In the genomic region with DNA sequence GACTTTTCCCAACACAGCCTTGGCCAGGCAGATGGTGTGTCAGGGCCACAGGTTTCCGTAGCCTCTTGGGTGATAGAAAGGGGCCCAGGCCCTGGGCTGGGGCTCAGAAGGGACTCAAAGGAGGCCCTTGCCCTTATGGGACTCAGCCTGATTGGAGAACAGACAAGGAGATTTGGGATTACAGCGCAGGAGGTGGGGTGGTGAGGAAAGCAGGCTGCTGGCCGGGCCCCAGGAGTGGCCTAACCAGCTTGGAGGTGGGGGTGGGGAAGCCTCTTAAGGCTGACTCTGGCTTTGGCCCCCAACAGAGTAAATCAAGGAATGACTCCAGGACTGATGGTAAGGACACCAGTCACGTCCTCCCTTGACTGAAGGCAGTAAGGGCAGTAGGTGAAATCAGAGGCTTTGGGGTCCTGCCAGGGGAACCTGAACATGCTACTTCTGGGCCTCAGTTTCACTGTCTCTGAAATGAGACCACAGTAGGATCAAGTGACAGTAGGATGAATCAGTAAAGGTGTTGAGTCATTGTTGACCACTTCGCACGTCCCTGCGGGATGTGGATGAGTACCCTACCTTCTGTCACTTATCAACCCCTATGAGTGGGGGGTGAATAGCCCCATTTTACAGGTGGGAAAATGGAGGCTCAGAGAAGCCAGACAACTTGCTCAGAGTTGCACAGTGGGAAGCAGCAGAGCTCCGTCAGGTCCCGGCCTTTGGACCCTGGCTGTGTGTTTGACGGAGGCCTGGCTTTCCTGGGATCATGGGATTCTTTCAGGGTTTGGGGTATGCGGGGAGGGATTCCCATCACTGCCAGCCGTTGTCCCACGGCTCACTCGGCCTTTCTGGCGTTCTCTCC, we compare ENCODE assay signal across 14 cellular contexts. TPM values are rescaled to one million over a fixed set of nuclear protein-coding genes. Genes with fewer than 3 reads are reported as not detected.
DNase-seq lines count a peak whose midpoint lies in the region; ATAC-seq and TF ChIP-seq lines count a peak whose summit lies in the region.
"Had no signal": no experiment of that assay in that cellular context is flagged by ENCODE, and none has a peak within 500 bp of the region (broad histone marks: within the 10 kb centered on the region; RNA-seq: fewer than 3 reads in every experiment).

No MANE protein-coding gene starts in this region.

- H3K9me3 ChIP-seq in gastroesophageal sphincter (no peaks in the 10 kb centered on the region), suprapubic skin (no peaks in the 10 kb centered on the region), upper lobe of right lung (no peaks in the 10 kb centered on the region)

- peaks cover 0 to 8% of the 10 kb centered on the region in 2 donors for H3K36me3 ChIP-seq in gastroesophageal sphincter
- H3K36me3 ChIP-seq in suprapubic skin = no peaks in the 10 kb centered on the region
- H3K36me3 ChIP-seq in upper lobe of right lung = peaks cover 4% of the 10 kb centered on the region

- no peak overlapping the region for H3K4me3 Mint-ChIP-seq in WTC11
- H3K4me3 Mint-ChIP-seq: activated CD4-positive, alpha-beta T cell treated with anti-CD3 and anti-CD28 coated beads for 36 hours had no signal

- DNase-seq in DMS 273 (lab: John Stamatoyannopoulos, UW; ENCODE audit: unreplicated experiment) (peak; percentile 29), DMS 273 treated with DMSO at 0.1 percent for 48 hours (lab: John Stamatoyannopoulos, UW) (no peak), WTC11 (ENCODE audit: low spot score) (no peak), suprapubic skin (ENCODE audit: low spot score in 2 of 2) (no peak), pons (ENCODE audit: low spot score) (no peak), cortex of kidney (lab: John Stamatoyannopoulos, UW) (no peak), upper lobe of right lung (no peak)
- DNase-seq: activated CD4-positive, alpha-beta T cell treated with anti-CD3 and anti-CD28 coated beads for 36 hours; NCI-H1048; NCI-H510A; stimulated activated CD4-positive, alpha-beta T cell treated with anti-CD3 and anti-CD28 coated beads, Interleukin-4, amount 100 ng/mL, for 4 hours had no signal

- peaks cover 5% of the 10 kb centered on the region; the same call in 1 of the 2 replicates for H3K36me3 Mint-ChIP-seq in WTC11

- no peak overlapping the region; the same call in 1 of the 2 replicates for H3K27ac Mint-ChIP-seq in WTC11
- H3K27ac Mint-ChIP-seq: activated CD4-positive, alpha-beta T cell treated with anti-CD3 and anti-CD28 coated beads for 36 hours; activated T-helper 2 cell treated with anti-CD3 and anti-CD28 coated beads, Interferon-gamma antibody, Interleukin-2, Interleukin-4, amounts not matched to agents 10 μg/mL and 5 μg/mL and 100 μg/mL, durations not matched to agents 14 hours and 24 hours and 36 hours had no signal

- no peaks in the 10 kb centered on the region for H3K27me3 ChIP-seq in gastroesophageal sphincter
- no peaks in the 10 kb centered on the region for H3K27me3 ChIP-seq in suprapubic skin
- no peaks in the 10 kb centered on the region for H3K27me3 ChIP-seq in upper lobe of right lung

- H3K27me3 Mint-ChIP-seq in WTC11 (ENCODE audit: low read depth) = peaks cover 5% of the 10 kb centered on the region

- H3K4me3 ChIP-seq in gastroesophageal sphincter (peak overlapping the region in 1 of 2 donors; percentile 59), suprapubic skin (peak overlapping the region; percentile 48), upper lobe of right lung (no peak overlapping the region)

- TF ChIP-seq CTCF in WTC11 (IDR thresholded peaks at IDR 0.05) (no peak), gastroesophageal sphincter (IDR thresholded peaks at IDR 0.05) (no peak), suprapubic skin (IDR thresholded peaks at IDR 0.05) (no peak), upper lobe of right lung (IDR thresholded peaks at IDR 0.05) (no peak)

- peaks cover 87% of the 10 kb centered on the region for H3K4me1 Mint-ChIP-seq in WTC11

- ATAC-seq in WTC11 (no peak), gastroesophageal sphincter (no peak), upper lobe of right lung (no peak)
- ATAC-seq: activated CD4-positive, alpha-beta T cell treated with anti-CD3 and anti-CD28 coated beads for 36 hours had no signal

- no peaks in the 10 kb centered on the region for H3K9me3 Mint-ChIP-seq in WTC11
- H3K9me3 Mint-ChIP-seq: activated T-helper 2 cell treated with anti-CD3 and anti-CD28 coated beads, Interferon-gamma antibody, Interleukin-2, Interleukin-4, amounts not matched to agents 10 μg/mL and 5 μg/mL and 100 μg/mL, durations not matched to agents 14 hours and 24 hours and 36 hours had no signal

- no peak for TF ChIP-seq EP300 in gastroesophageal sphincter (IDR thresholded peaks at IDR 0.05)
- no peak for TF ChIP-seq EP300 in suprapubic skin (IDR thresholded peaks at IDR 0.05)

- CTCF ChIA-PET in WTC11 (lab: Charles Lee) = interaction anchor here (0.7 to 4.3 kb wide), 3 partner anchors 7 to 491 kb away, joined by 3 to 44 read pairs (median 39); no protein-coding TSS in a partner anchor

- H3K27ac ChIP-seq in gastroesophageal sphincter = peak overlapping the region in 3 of 4 donors; percentile 19 to 80 (median 73)
- H3K27ac ChIP-seq in suprapubic skin = no peak overlapping the region
- H3K27ac ChIP-seq in upper lobe of right lung = no peak overlapping the region
- H3K27ac ChIP-seq: 22Rv1 had no signal

- H3K4me1 ChIP-seq in gastroesophageal sphincter (peaks cover 0 to 87% (median 39%) of the 10 kb centered on the region in 3 donors), suprapubic skin (peaks cover 55% of the 10 kb centered on the region), upper lobe of right lung (peaks cover 50% of the 10 kb centered on the region)

- TF ChIP-seq POLR2A in gastroesophageal sphincter (IDR thresholded peaks at IDR 0.05) (no peak), suprapubic skin (IDR thresholded peaks at IDR 0.05) (no peak)

- POLR2A ChIA-PET in WTC11 (lab: Charles Lee) = interaction anchor here (0.5 to 0.6 kb wide), 3 partner anchors 9 to 324 kb away, joined by 3 read pairs; no protein-coding TSS in a partner anchor

- WGBS in gastroesophageal sphincter (ENCODE audit: low coverage in 1 of 2), 2 donors = 86 to 93% methylated on average over 10 to 11 of the region's 15 CpGs
- 88% methylated on average over 15 of the region's 15 CpGs for WGBS in suprapubic skin

- intact Hi-C loops in upper lobe of right lung (cut with DNase I) = no loop called here

TF ChIP-seq in WTC11, 78 proteins besides CTCF, POLR2A, EP300 and RAD21:
- TF ChIP-seq GABPB1 (CRISPR knock-in tag; IDR thresholded peaks at IDR 0.05) (no peak), GTF2I (CRISPR knock-in tag; conservative IDR thresholded peaks at IDR 0.05) (peak; percentile 86)

RNA-seq across cellular contexts. Expression of a gene that starts 4.5 kb away (rescaled TPM):
- total RNA-seq in WTC11 (2021) (7.0 to 8.7 TPM (median 7.9 TPM) in 3 replicates), gastroesophageal sphincter (1 to 10 TPM in 3 of 4 donors, under 1 TPM in 1; 0.79 to 2.6 (median 1.2) TPM), suprapubic skin (1 to 10 TPM in 3 of 4 donors, under 1 TPM in 1; 0.56 to 4.1 (median 1.4) TPM), upper lobe of right lung (10.6 TPM)

RNA-seq across cellular contexts. Expression of a gene that starts 51.0 kb away (rescaled TPM):
- 86.6 to 91.6 TPM (median 88.1 TPM) in 3 replicates for total RNA-seq in WTC11 (2021)
- total RNA-seq in gastroesophageal sphincter = 100 to 1,000 TPM in 2 of 4 donors, 10 to 100 TPM in 2; 80.3 to 109 (median 101) TPM
- 100 to 1,000 TPM; 134 to 150 (median 138) TPM for total RNA-seq in suprapubic skin
- 74.7 TPM for total RNA-seq in upper lobe of right lung

Comparison
In these comparisons a context has a peak if more than half of its experiments do, and no peak if none do; other contexts are left out.
1. H3K27ac ChIP-seq: peak in gastroesophageal sphincter (3 of 4); none in suprapubic skin (single experiment) and upper lobe of right lung (single experiment).